ENCODE assay signal across 1 cellular context in genomic region chr19:982567-983170, GRCh38.
A peak's percentile ranks its signal among the peaks of the same experiment; 100 is the strongest.
TF ChIP-seq lines count a peak whose summit lies in the region.

No MANE protein-coding gene starts in this region.

TF ChIP-seq in H1, 55 proteins besides CTCF, POLR2A, EP300 and RAD21:
- TF ChIP-seq MAX (IDR thresholded peaks at IDR 0.05) (peak; percentile 50), HDAC2 (IDR thresholded peaks at IDR 0.05; ENCODE audit: borderline replicate concordance in 1 of 2, low read depth in 2 of 2, low read length in 2 of 2) (no peak), HDAC6 (IDR thresholded peaks at IDR 0.05; ENCODE audit: low read depth, low read length) (no peak), SP1 (IDR thresholded peaks at IDR 0.05; ENCODE audit: low read depth, low read length) (no peak; the same call in 1 of the 2 replicates), SP4 (IDR thresholded peaks at IDR 0.05; ENCODE audit: low read length) (no peak), SIN3A (conservative IDR thresholded peaks at IDR 0.05 in 1 of 2, IDR thresholded peaks at IDR 0.05 in 1 of 2; ENCODE audit: low read depth in 1 of 2, low read length in 2 of 2) (peak in 1 of 2 experiments; percentile 69; a peak in 2 of 4 replicates), E2F6 (IDR thresholded peaks at IDR 0.05) (no peak), YY1 (IDR thresholded peaks at IDR 0.05; ENCODE audit: low read depth, low read length) (peak; percentile 57; the same call in 1 of the 2 replicates), GABPA (IDR thresholded peaks at IDR 0.05; ENCODE audit: borderline replicate concordance, insufficient read depth, low read length) (peak; percentile 81; the same call in 1 of the 2 replicates), KDM1A (IDR thresholded peaks at IDR 0.05; ENCODE audit: borderline replicate concordance, low read length) (peak; percentile 74; the same call in 1 of the 2 replicates), TAF7 (optimal IDR thresholded peaks at IDR 0.05; ENCODE audit: borderline replicate concordance, low read depth, low read length) (peak; percentile 59)
TF ChIP-seq in H1: peak in this region for 6.
